ENCODE assay signal across 23 cellular contexts in the genomic region with DNA sequence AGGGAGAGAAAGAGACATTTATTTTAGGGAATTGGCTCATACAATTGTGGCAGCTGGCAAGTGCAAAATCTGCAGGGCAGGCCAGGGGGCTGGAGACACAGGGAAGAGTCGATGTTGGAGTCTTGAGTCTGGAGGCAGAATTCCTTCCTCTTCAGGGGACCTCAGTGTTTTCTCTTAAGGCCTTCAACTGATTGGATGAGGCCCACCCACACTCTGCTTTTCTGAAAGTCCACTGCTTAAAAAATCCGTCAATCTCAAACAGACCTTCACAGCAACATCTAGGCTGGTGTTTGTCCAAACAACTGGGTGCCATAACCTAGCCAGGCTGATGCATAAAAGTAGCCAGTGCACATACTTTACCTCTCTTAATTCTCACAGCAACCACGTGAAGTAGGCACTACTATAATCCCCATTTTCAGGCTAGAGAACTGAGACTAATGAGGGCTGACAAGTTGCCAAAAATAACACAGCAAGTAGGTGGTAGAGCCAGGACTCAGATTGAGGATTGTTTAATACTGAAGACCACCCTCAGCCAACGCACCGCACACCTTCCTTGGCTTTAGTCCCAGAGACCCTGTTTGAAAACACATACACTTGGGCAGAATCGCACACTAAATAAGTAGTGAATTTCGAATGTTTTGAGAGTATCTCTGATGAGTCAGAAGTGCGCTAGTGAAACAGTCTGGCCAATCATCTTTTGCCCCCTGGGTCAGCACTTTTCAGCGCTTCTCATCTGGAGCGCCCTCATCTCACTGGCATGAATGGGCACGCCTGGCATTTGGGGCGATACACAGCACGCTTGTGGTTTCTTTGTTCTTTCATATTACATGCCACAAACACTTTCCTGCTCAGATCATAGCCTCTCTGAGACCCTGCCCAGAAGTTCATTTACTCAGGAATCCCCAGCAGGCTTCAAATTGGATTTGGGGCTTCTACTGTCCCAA.
A peak's percentile ranks its signal among the peaks of the same experiment; 100 is the strongest.
DNase-seq lines count a peak whose midpoint lies in the region; ATAC-seq and TF ChIP-seq lines count a peak whose summit lies in the region.
"Had no signal": no experiment of that assay in that cellular context is flagged by ENCODE, and none has a peak within 500 bp of the region (broad histone marks: within the 10 kb centered on the region; RNA-seq: fewer than 3 reads in every experiment).

No MANE protein-coding gene starts in this region.

- TF ChIP-seq CTCF in mammary epithelial cell (conservative IDR thresholded peaks at IDR 0.05 in 1 of 2, IDR thresholded peaks at IDR 0.05 in 1 of 2; ENCODE audit: extremely low read depth in 1 of 2, insufficient read depth in 1 of 2, low read depth in 1 of 2, low read length in 2 of 2) (no peak), vagina (IDR thresholded peaks at IDR 0.05) (no peak)

- no peaks in the 10 kb centered on the region for H4K20me1 ChIP-seq in mammary epithelial cell (ENCODE audit: insufficient read depth, low read length)

- H4K91ac ChIP-seq in trophoblast cell (ENCODE audit: low read depth, low read length): peak overlapping the region; percentile 81

- peak overlapping the region; percentile 68 for H3K4me2 ChIP-seq in mammary epithelial cell (ENCODE audit: insufficient read depth, low read depth, low read length)
- H3K4me2 ChIP-seq in trophoblast cell (ENCODE audit: low read length): no peak overlapping the region
- H3K4me2 ChIP-seq: KMS-11 had no signal

- peak overlapping the region; percentile 74 for H2AK5ac ChIP-seq in trophoblast cell (ENCODE audit: low read length)

- H3K9ac ChIP-seq in mammary epithelial cell (ENCODE audit: insufficient read depth, low read length) (no peak overlapping the region), trophoblast cell (ENCODE audit: low read length) (no peak overlapping the region)
- H3K9ac ChIP-seq: KMS-11, parathyroid adenoma had no signal

- H3K36me3 ChIP-seq in mammary epithelial cell (ENCODE audit: insufficient read depth, low read length) (no peaks in the 10 kb centered on the region), trophoblast cell (ENCODE audit: control insufficient read depth in 1 of 2, insufficient read depth in 2 of 2, low read length in 2 of 2) (no peaks in the 10 kb centered on the region), vagina (no peaks in the 10 kb centered on the region)
- H3K36me3 ChIP-seq: gastrocnemius medialis had no signal

- H3K4me1 ChIP-seq in mammary epithelial cell (ENCODE audit: insufficient read depth, low read length) (peaks cover 22% of the 10 kb centered on the region), trophoblast cell (ENCODE audit: control insufficient read depth in 1 of 2, insufficient read depth in 2 of 2, low read length in 2 of 2) (peaks cover 11 to 20% of the 10 kb centered on the region in 2 experiments), vagina (peaks cover 16% of the 10 kb centered on the region)
- H3K4me1 ChIP-seq: Caco-2, gastrocnemius medialis, parathyroid adenoma had no signal

- no peaks in the 10 kb centered on the region for H3K9me3 ChIP-seq in mammary epithelial cell (replicated peaks; ENCODE audit: insufficient read depth, low read length)
- H3K9me3 ChIP-seq in trophoblast cell (ENCODE audit: insufficient read depth, low read depth, low read length): no peaks in the 10 kb centered on the region
- H3K9me3 ChIP-seq in vagina: no peaks in the 10 kb centered on the region
- H3K9me3 ChIP-seq: Caco-2, gastrocnemius medialis had no signal

- BruUV-seq in mammary epithelial cell (replicated peaks; lab: Mats Ljungman, UMichigan): TSS peak; percentile 71

- H3K4ac ChIP-seq in trophoblast cell (ENCODE audit: low read depth, low read length): no peak overlapping the region

- H3K4me3 ChIP-seq in mammary epithelial cell (replicated peaks in 1 of 3; ENCODE audit: insufficient read depth in 1 of 3, low read depth in 2 of 3, low read length in 3 of 3): no peak overlapping the region
- no peak overlapping the region for H3K4me3 ChIP-seq in trophoblast cell (ENCODE audit: low read depth, low read length)
- H3K4me3 ChIP-seq in vagina: no peak overlapping the region
- H3K4me3 ChIP-seq: gastrocnemius medialis, GM12878 had no signal

- dilution Hi-C loops in mammary epithelial cell (cut with HindIII; ENCODE audit: low sequenced_read_pairs): no loop called here

- H4K8ac ChIP-seq in trophoblast cell (ENCODE audit: low read depth, low read length): peak overlapping the region; percentile 22

- intact Hi-C loops in mammary epithelial cell (cut with micrococcal nuclease) (no loop called here), vagina (cut with DNase I) (no loop called here)

- 20% methylated on average over 11 of the region's 13 CpGs for WGBS in mammary epithelial cell (ENCODE audit: low coverage, missing lambda C conversion rate)
- WGBS in trophoblast cell (ENCODE audit: extremely low coverage, insufficient coverage, insufficient read length): no CpG with 5 or more reads among the region's 13 CpGs

- no peak overlapping the region for H4K12ac ChIP-seq in trophoblast cell (ENCODE audit: low read depth, low read length)

- peak overlapping the region; percentile 47 for H3K18ac ChIP-seq in trophoblast cell (ENCODE audit: low read length)

- H3K14ac ChIP-seq in trophoblast cell (ENCODE audit: low read length): peak overlapping the region; percentile 27

- DNase-seq in H4 (ENCODE audit: low spot score): peak; percentile 9
- peak; percentile 95 for DNase-seq in NCI-H226
- DNase-seq in mammary epithelial cell: peak; percentile 96
- peak in 1 of 2 donors; percentile 43 for DNase-seq in trophoblast cell
- DNase-seq in vagina (ENCODE audit: extremely low spot score in 2 of 2): no peak
- no peak for DNase-seq in cerebellar nuclear complex (lab: John Stamatoyannopoulos, UW)
- DNase-seq: activated B cell treated with CpG ODN at 0.5 μM for 24 hours; activated CD8-positive, alpha-beta memory T cell treated with anti-CD3 and anti-CD28 coated beads for 24 hours; AML-193; amniotic stem cell; Caco-2; gastrocnemius medialis; NCI-H1417 treated with DMSO at 0.1 percent for 48 hours; NCI-H2227 treated with DMSO at 0.1 percent for 48 hours; stimulated activated CD4-positive, alpha-beta T cell treated with anti-CD3 and anti-CD28 coated beads, Interleukin-4, amount 100 ng/mL, for 24 hours; T-helper 17 cell had no signal

- peak overlapping the region; percentile 77 for H2AFZ ChIP-seq in mammary epithelial cell (ENCODE audit: low read depth, low read length)
- no peak overlapping the region for H2AFZ ChIP-seq in trophoblast cell (ENCODE audit: insufficient read depth, low read length, poor library complexity)
- H2AFZ ChIP-seq: parathyroid adenoma had no signal

- peaks cover 20% of the 10 kb centered on the region for H3K79me1 ChIP-seq in trophoblast cell (ENCODE audit: low read length)

- peak overlapping the region; percentile 82 for H2BK12ac ChIP-seq in trophoblast cell (ENCODE audit: low read length)

- no peak overlapping the region for H3K23ac ChIP-seq in trophoblast cell (ENCODE audit: low read length)

- H3K27me3 ChIP-seq in mammary epithelial cell (ENCODE audit: insufficient read depth, low read length) (no peaks in the 10 kb centered on the region), trophoblast cell (ENCODE audit: insufficient read depth, low read length) (no peaks in the 10 kb centered on the region), vagina (no peaks in the 10 kb centered on the region)
- H3K27me3 ChIP-seq: gastrocnemius medialis had no signal

- CTCF ChIA-PET in mammary epithelial cell (lab: Charles Lee; ENCODE audit: low non-redundant PET): no interaction called here

- H3K79me2 ChIP-seq in mammary epithelial cell (ENCODE audit: insufficient read depth, low read length) (no peaks in the 10 kb centered on the region), trophoblast cell (ENCODE audit: control insufficient read depth, insufficient read depth, low read length, poor library complexity) (no peaks in the 10 kb centered on the region)
- H3K79me2 ChIP-seq: parathyroid adenoma had no signal

- no peak for ATAC-seq in HG03095 (IDR thresholded peaks at IDR 0.05; ENCODE audit: unreplicated experiment)
- no peak for ATAC-seq in HG03045 (IDR thresholded peaks at IDR 0.05; ENCODE audit: unreplicated experiment)
- ATAC-seq: gastrocnemius medialis, left lobe of liver, Right ventricle myocardium inferior, T-helper 17 cell had no signal

- in situ Hi-C loops in mammary epithelial cell (cut with MboI; ENCODE audit: low sequenced_read_pairs in 2 of 2): no loop called here

- H3K27ac ChIP-seq in mammary epithelial cell (ENCODE audit: insufficient read depth, low read depth, low read length) (peak overlapping the region; percentile 71), trophoblast cell (ENCODE audit: low read depth, low read length) (peak overlapping the region; percentile 82), vagina (no peak overlapping the region)
- H3K27ac ChIP-seq: gastrocnemius medialis, KMS-11, parathyroid adenoma had no signal

- no peak for TF ChIP-seq POLR2A in vagina (IDR thresholded peaks at IDR 0.05)

- no peak overlapping the region for H2BK5ac ChIP-seq in trophoblast cell (ENCODE audit: low read depth, low read length, poor library complexity)

- H2BK120ac ChIP-seq in trophoblast cell (ENCODE audit: insufficient read depth, low read length, poor library complexity): peak overlapping the region; percentile 55

Comparison
In these comparisons a context has a peak if more than half of its experiments do, and no peak if none do; other contexts are left out.
1. DNase-seq: peak in H4 (single experiment), NCI-H226 (single experiment) and mammary epithelial cell (single experiment); none in vagina (0 of 2) and cerebellar nuclear complex (0 of 2).